Comparison of ENCODE assay signal across 19 cellular contexts in genomic region chr5:41115281-41115680, GRCh38. TPM values are rescaled to one million over a fixed set of nuclear protein-coding genes. Genes with fewer than 3 reads are reported as not detected.
DNase-seq lines count a peak whose midpoint lies in the region; ATAC-seq, FAIRE-seq and TF ChIP-seq lines count a peak whose summit lies in the region.
"Had no signal": no experiment of that assay in that cellular context is flagged by ENCODE, and none has a peak within 500 bp of the region (broad histone marks: within the 10 kb centered on the region; RNA-seq: fewer than 3 reads in every experiment).

No MANE protein-coding gene starts in this region.

- H3K36me3 ChIP-seq in MG63 (no peaks in the 10 kb centered on the region), gastrocnemius medialis (no peaks in the 10 kb centered on the region)
- no peaks in the 10 kb centered on the region for H3K36me3 ChIP-seq in effector memory CD4-positive, alpha-beta T cell (ENCODE audit: control insufficient read depth, insufficient read depth, low read length)
- H3K36me3 ChIP-seq: suprapubic skin had no signal

- no peaks in the 10 kb centered on the region for H3K4me1 ChIP-seq in gastrocnemius medialis
- H3K4me1 ChIP-seq in effector memory CD4-positive, alpha-beta T cell (ENCODE audit: control insufficient read depth, insufficient read depth, low read length, poor library complexity, severe bottlenecking), result no peaks in the 10 kb centered on the region
- H3K4me1 ChIP-seq: suprapubic skin had no signal

- H3K9me3 ChIP-seq in MG63 (no peaks in the 10 kb centered on the region), gastrocnemius medialis (no peaks in the 10 kb centered on the region)
- H3K9me3 ChIP-seq in effector memory CD4-positive, alpha-beta T cell (ENCODE audit: control insufficient read depth, low read length), result no peaks in the 10 kb centered on the region
- H3K9me3 ChIP-seq: suprapubic skin had no signal

- no peak for TF ChIP-seq POLR2A in gastrocnemius medialis (IDR thresholded peaks at IDR 0.05)

- no peak overlapping the region for H3K27ac ChIP-seq in gastrocnemius medialis
- no peak overlapping the region for H3K27ac ChIP-seq in effector memory CD4-positive, alpha-beta T cell (ENCODE audit: insufficient read depth, low read length, poor library complexity, severe bottlenecking)
- H3K27ac ChIP-seq: suprapubic skin had no signal

- peak; percentile 41 for DNase-seq in AG09309 (ENCODE audit: low read depth)
- peak; percentile 49 for DNase-seq in MG63
- DNase-seq in non-pigmented ciliary epithelial cell (ENCODE audit: low read depth), result peak; percentile 11
- DNase-seq in gastrocnemius medialis, result no peak
- no peak for DNase-seq in effector memory CD4-positive, alpha-beta T cell
- DNase-seq: activated CD4-positive, CD25-positive, alpha-beta regulatory T cell treated with anti-CD3 and anti-CD28 coated beads, Interleukin-2, amount 50 U/mL, for 72 hours; activated CD8-positive, alpha-beta memory T cell treated with anti-CD3 and anti-CD28 coated beads, Interleukin-2, amount 50 U/mL, for 4 hours; activated naive CD4-positive, alpha-beta T cell treated with anti-CD3 and anti-CD28 coated beads, Interleukin-2, amount 50 U/mL, for 16 hours; hypothalamus; naive B cell; stimulated activated CD4-positive, alpha-beta T cell treated with anti-CD3 and anti-CD28 coated beads, Interleukin-1b, Interleukin-23, amount 100 ng/mL, for 48 hours; T-helper 17 cell had no signal

- H3K27me3 ChIP-seq in MG63, result no peaks in the 10 kb centered on the region
- no peaks in the 10 kb centered on the region for H3K27me3 ChIP-seq in gastrocnemius medialis
- no peaks in the 10 kb centered on the region for H3K27me3 ChIP-seq in effector memory CD4-positive, alpha-beta T cell (replicated peaks; ENCODE audit: control insufficient read depth, insufficient read depth, low read length, poor library complexity, severe bottlenecking)
- H3K27me3 ChIP-seq: suprapubic skin had no signal

- intact Hi-C loops in gastrocnemius medialis (cut with DNase I; ENCODE audit: low total_unique reads), result no loop called here

- H3K4me3 ChIP-seq in AG09309 (ENCODE audit: control insufficient read depth, low read depth, low read length), result no peak overlapping the region
- no peak overlapping the region for H3K4me3 ChIP-seq in MG63
- no peak overlapping the region for H3K4me3 ChIP-seq in gastrocnemius medialis
- H3K4me3 ChIP-seq in effector memory CD4-positive, alpha-beta T cell (ENCODE audit: insufficient read depth, low read depth, low read length, poor library complexity, severe bottlenecking), result no peak overlapping the region
- H3K4me3 ChIP-seq: suprapubic skin had no signal

- in situ Hi-C loops in gastrocnemius medialis (cut with MboI; ENCODE audit: low sequenced_read_pairs in 4 of 4), result no loop called here

- ATAC-seq in gastrocnemius medialis (no peak), HG03108 (IDR thresholded peaks at IDR 0.05; ENCODE audit: unreplicated experiment) (no peak), GM21447 (IDR thresholded peaks at IDR 0.05; ENCODE audit: unreplicated experiment) (no peak)
- ATAC-seq: T-helper 17 cell had no signal

- TF ChIP-seq CTCF in AG09309 (IDR thresholded peaks at IDR 0.05; ENCODE audit: control insufficient read depth, insufficient read depth, low read depth, low read length, missing control alignments) (no peak), gastrocnemius medialis (IDR thresholded peaks at IDR 0.05 in 4 of 5, conservative IDR thresholded peaks at IDR 0.05 in 1 of 5) (no peak)

- peak; percentile 15 for FAIRE-seq in endometrium (lab: Jason Lieb, UNC)
- FAIRE-seq: endothelial cell of umbilical vein had no signal

RNA-seq across cellular contexts. Expression of gene MROH2B, which starts 44.1 kb away (rescaled TPM):
- total RNA-seq in MG63 (2014; rRNA removed; shearing (Covaris generic); ENCODE audit: low replicate concordance), result not detected in 2 replicates
- total RNA-seq in gastrocnemius medialis, result not detected
- total RNA-seq: cerebellum, endothelial cell of umbilical vein, H4, suprapubic skin, T-helper 17 cell had no signal

Comparison
In these comparisons a context has a peak if more than half of its experiments do, and no peak if none do; other contexts are left out.
1. DNase-seq: peak in AG09309 (single experiment), MG63 (single experiment) and non-pigmented ciliary epithelial cell (single experiment); none in gastrocnemius medialis (0 of 2) and effector memory CD4-positive, alpha-beta T cell (0 of 3).